In the genomic region with DNA sequence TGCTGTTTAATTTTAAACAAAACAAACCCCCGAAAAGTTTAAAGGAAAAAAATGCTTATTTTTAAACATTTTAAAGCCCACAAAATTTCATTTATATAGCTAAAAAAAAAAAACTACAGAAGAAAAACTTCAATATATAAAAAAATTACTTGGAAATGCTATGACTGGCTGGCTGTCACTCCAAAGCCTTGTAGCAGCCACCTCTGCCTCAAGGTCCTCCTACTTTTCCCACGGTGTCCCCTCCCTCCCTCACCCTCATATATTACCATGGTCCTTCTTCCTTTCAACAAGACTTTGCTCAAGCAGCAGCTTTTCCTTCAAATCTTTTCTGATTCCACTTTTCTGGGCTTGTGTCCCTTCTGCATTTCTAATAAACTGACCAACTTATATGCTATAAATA, we compare ENCODE assay signal across 24 cellular contexts.
A peak's percentile ranks its signal among the peaks of the same experiment; 100 is the strongest.
DNase-seq lines count a peak whose midpoint lies in the region; ATAC-seq lines count a peak whose summit lies in the region.
"Had no signal": no experiment of that assay in that cellular context is flagged by ENCODE, and none has a peak within 500 bp of the region (broad histone marks: within the 10 kb centered on the region; RNA-seq: fewer than 3 reads in every experiment).

No MANE protein-coding gene starts in this region.

- H3K36me3 ChIP-seq in effector memory CD4-positive, alpha-beta T cell (ENCODE audit: control insufficient read depth, insufficient read depth, low read length), result no peaks in the 10 kb centered on the region
- H3K36me3 ChIP-seq: lower lobe of right lung, transverse colon had no signal

- H3K4me1 ChIP-seq in effector memory CD4-positive, alpha-beta T cell (ENCODE audit: control insufficient read depth, insufficient read depth, low read length, poor library complexity, severe bottlenecking), result no peaks in the 10 kb centered on the region
- H3K4me1 ChIP-seq: lower lobe of right lung had no signal

- H3K9me3 ChIP-seq in effector memory CD4-positive, alpha-beta T cell (ENCODE audit: control insufficient read depth, low read length), result no peaks in the 10 kb centered on the region
- H3K9me3 ChIP-seq: lower lobe of right lung, transverse colon had no signal

- no peak overlapping the region for H3K4me3 ChIP-seq in effector memory CD4-positive, alpha-beta T cell (ENCODE audit: insufficient read depth, low read depth, low read length, poor library complexity, severe bottlenecking)
- H3K4me3 ChIP-seq: lower lobe of right lung, transverse colon had no signal

- peak; percentile 55 for ATAC-seq in GM19035 (IDR thresholded peaks at IDR 0.05; ENCODE audit: unreplicated experiment)
- peak; percentile 52 for ATAC-seq in GM21390 (IDR thresholded peaks at IDR 0.05; ENCODE audit: unreplicated experiment)
- peak; percentile 84 for ATAC-seq in HG03039 (IDR thresholded peaks at IDR 0.05; ENCODE audit: unreplicated experiment)
- ATAC-seq: CD8-positive, alpha-beta T cell; lower lobe of right lung; stimulated activated naive CD8-positive, alpha-beta T cell treated with anti-CD3 and anti-CD28 coated beads, Interleukin-15, Interleukin-2, amounts not matched to agents 100 U/mL and 50 U/mL, for 24 hours had no signal

- no peaks in the 10 kb centered on the region for H3K27me3 ChIP-seq in effector memory CD4-positive, alpha-beta T cell (replicated peaks; ENCODE audit: control insufficient read depth, insufficient read depth, low read length, poor library complexity, severe bottlenecking)
- H3K27me3 ChIP-seq: transverse colon had no signal

- no peak overlapping the region for H3K27ac ChIP-seq in effector memory CD4-positive, alpha-beta T cell (ENCODE audit: insufficient read depth, low read length, poor library complexity, severe bottlenecking)
- H3K27ac ChIP-seq: lower lobe of right lung, transverse colon, VCaP had no signal

- DNase-seq in iPS-NIHi7 (ENCODE audit: extremely low spot score) (peak; percentile 13), NCI-H748 treated with DMSO at 0.1 percent for 48 hours (lab: John Stamatoyannopoulos, UW) (no peak), CD1c-positive myeloid dendritic cell (ENCODE audit: extremely low spot score) (no peak)
- no peak for DNase-seq in effector memory CD4-positive, alpha-beta T cell
- DNase-seq: activated CD4-positive, alpha-beta T cell treated with anti-CD3 and anti-CD28 coated beads, Interleukin-2, amount 50 U/mL, for 4 hours; activated naive CD4-positive, alpha-beta T cell; activated T-cell treated with anti-CD3 and anti-CD28 coated beads, Interleukin-2, amount 50 U/mL, for 1 hour; CD8-positive, alpha-beta T cell; foreskin fibroblast; GF-D8; islet precursor cell; Kasumi-1; lower lobe of right lung; NCI-H1092 treated with DMSO at 0.1 percent for 48 hours; NCI-H2081; NCI-H446 treated with DMSO at 0.1 percent for 48 hours; small intestine; stimulated activated CD4-positive, alpha-beta T cell treated with anti-CD3 and anti-CD28 coated beads, Interleukin-2, amount 100 ng/mL, for 48 hours; stimulated activated naive CD8-positive, alpha-beta T cell treated with anti-CD3 and anti-CD28 coated beads, Interleukin-15, Interleukin-2, amounts not matched to agents 100 U/mL and 50 U/mL, for 24 hours; transverse colon had no signal
